ENCODE assay signal across 22 cellular contexts in the genomic region with DNA sequence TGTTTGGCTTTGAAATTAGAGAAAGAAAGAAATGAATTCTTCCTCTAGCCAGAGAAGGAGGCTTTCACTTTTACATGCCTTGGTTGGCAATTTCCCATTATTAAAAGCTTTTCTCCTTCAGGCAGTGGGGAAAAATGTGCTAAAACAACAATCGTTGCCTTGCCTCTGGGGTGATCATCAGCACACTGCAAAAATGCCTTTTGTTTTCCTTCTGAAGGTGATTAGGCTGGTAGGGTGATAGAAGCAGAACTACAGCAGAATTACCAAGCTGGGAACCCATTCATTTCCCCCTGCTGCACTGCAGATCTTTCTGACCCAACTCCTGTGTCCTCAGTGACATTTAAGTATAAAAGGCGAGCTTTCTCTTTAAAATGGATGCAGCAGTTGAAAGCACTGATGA. TPM values are rescaled to one million over a fixed set of nuclear protein-coding genes. Genes with fewer than 3 reads are reported as not detected.
DNase-seq lines count a peak whose midpoint lies in the region; ATAC-seq, FAIRE-seq and TF ChIP-seq lines count a peak whose summit lies in the region.
"Had no signal": no experiment of that assay in that cellular context is flagged by ENCODE, and none has a peak within 500 bp of the region (broad histone marks: within the 10 kb centered on the region; RNA-seq: fewer than 3 reads in every experiment).

No MANE protein-coding gene starts in this region.

- H3K4me2 ChIP-seq in endothelial cell of umbilical vein (ENCODE audit: insufficient read depth, low read length) = no peak overlapping the region

- ATAC-seq in WTC11 = peak; percentile 75
- ATAC-seq in HG02642 (IDR thresholded peaks at IDR 0.05; ENCODE audit: poor library complexity, unreplicated experiment) = no peak
- ATAC-seq in HG03039 (IDR thresholded peaks at IDR 0.05; ENCODE audit: unreplicated experiment) = no peak
- ATAC-seq: activated CD8-positive, alpha-beta memory T cell treated with anti-CD3 and anti-CD28 coated beads, Interleukin-2, amount 10 ng/mL, durations not matched to agents 7 days and 5 days; PC-3; upper lobe of right lung had no signal

- FAIRE-seq in endothelial cell of umbilical vein (lab: Jason Lieb, UNC) = no peak

- no peak for TF ChIP-seq POLR2A in endothelial cell of umbilical vein (IDR thresholded peaks at IDR 0.05; ENCODE audit: low read depth, low read length)

- BruUV-seq in endothelial cell of umbilical vein (replicated peaks; lab: Mats Ljungman, UMichigan) = no TSS peak

- intact Hi-C loops in endothelial cell of umbilical vein (cut with micrococcal nuclease) = no loop called here

- TF ChIP-seq CTCF in WTC11 (IDR thresholded peaks at IDR 0.05) (no peak), endothelial cell of umbilical vein (IDR thresholded peaks at IDR 0.05; ENCODE audit: extremely low read depth in 1 of 2, insufficient read depth in 1 of 2, low read depth in 1 of 2, low read length in 2 of 2) (no peak), progenitor cell of endocrine pancreas (IDR thresholded peaks at IDR 0.05; ENCODE audit: unreplicated experiment) (no peak), nephron progenitor cell (IDR thresholded peaks at IDR 0.05) (no peak)

- H3K4me3 Mint-ChIP-seq in WTC11 = no peak overlapping the region
- H3K4me3 Mint-ChIP-seq in progenitor cell of endocrine pancreas (ENCODE audit: low read depth) = no peak overlapping the region
- H3K4me3 Mint-ChIP-seq in nephron progenitor cell = no peak overlapping the region
- H3K4me3 Mint-ChIP-seq: activated CD8-positive, alpha-beta memory T cell treated with anti-CD3 and anti-CD28 coated beads, Interleukin-2, amount 10 ng/mL, durations not matched to agents 7 days and 5 days; CD4-positive, alpha-beta memory T cell; H9; neural crest cell had no signal

- H3K27me3 ChIP-seq in endothelial cell of umbilical vein (ENCODE audit: control insufficient read depth in 2 of 2, insufficient read depth in 2 of 2, low read length in 2 of 2) = no peaks in the 10 kb centered on the region
- H3K27me3 ChIP-seq: right atrium auricular region, upper lobe of right lung had no signal

- H3K4me1 ChIP-seq in endothelial cell of umbilical vein (ENCODE audit: control insufficient read depth, extremely low read depth, insufficient read depth, low read length) = no peaks in the 10 kb centered on the region
- H3K4me1 ChIP-seq: right atrium auricular region, upper lobe of right lung had no signal

- H2AFZ ChIP-seq in endothelial cell of umbilical vein (ENCODE audit: low read depth, low read length) = peak overlapping the region; percentile 21

- H3K4me1 Mint-ChIP-seq in WTC11 (peaks cover 25% of the 10 kb centered on the region), progenitor cell of endocrine pancreas (ENCODE audit: low read depth) (peaks cover 35% of the 10 kb centered on the region), nephron progenitor cell (peaks cover 14% of the 10 kb centered on the region)
- H3K4me1 Mint-ChIP-seq: activated CD8-positive, alpha-beta memory T cell treated with anti-CD3 and anti-CD28 coated beads, Interleukin-2, amount 10 ng/mL, durations not matched to agents 7 days and 5 days had no signal

- H3K36me3 Mint-ChIP-seq in WTC11 (no peaks in the 10 kb centered on the region), progenitor cell of endocrine pancreas (ENCODE audit: insufficient read depth) (no peaks in the 10 kb centered on the region), nephron progenitor cell (ENCODE audit: low read depth) (no peaks in the 10 kb centered on the region)
- H3K36me3 Mint-ChIP-seq: activated CD8-positive, alpha-beta memory T cell treated with anti-CD3 and anti-CD28 coated beads, Interleukin-2, amount 10 ng/mL, durations not matched to agents 7 days and 5 days had no signal

- no peaks in the 10 kb centered on the region; the same call in 1 of the 2 replicates for H3K27me3 Mint-ChIP-seq in WTC11 (ENCODE audit: low read depth)
- no peaks in the 10 kb centered on the region for H3K27me3 Mint-ChIP-seq in progenitor cell of endocrine pancreas
- peaks cover 5% of the 10 kb centered on the region for H3K27me3 Mint-ChIP-seq in nephron progenitor cell (ENCODE audit: low read depth, poor library complexity)
- H3K27me3 Mint-ChIP-seq: activated CD8-positive, alpha-beta memory T cell treated with anti-CD3 and anti-CD28 coated beads, Interleukin-2, amount 10 ng/mL, durations not matched to agents 7 days and 5 days; CD4-positive, alpha-beta memory T cell had no signal

- no peaks in the 10 kb centered on the region for H3K9me1 ChIP-seq in endothelial cell of umbilical vein (replicated peaks; ENCODE audit: control insufficient read depth, extremely low read depth, insufficient read depth, low read length)

- H3K36me3 ChIP-seq in endothelial cell of umbilical vein (ENCODE audit: control insufficient read depth in 2 of 2, extremely low read depth in 1 of 2, insufficient read depth in 2 of 2, low read length in 2 of 2) = no peaks in the 10 kb centered on the region
- H3K36me3 ChIP-seq: right atrium auricular region, upper lobe of right lung had no signal

- POLR2A ChIA-PET in WTC11 (lab: Charles Lee) = no interaction called here
- POLR2A ChIA-PET in endothelial cell of umbilical vein (lab: Charles Lee) = no interaction called here

- H3K27ac Mint-ChIP-seq in WTC11 = no peak overlapping the region
- H3K27ac Mint-ChIP-seq in progenitor cell of endocrine pancreas = peak overlapping the region; percentile 45
- H3K27ac Mint-ChIP-seq in nephron progenitor cell = no peak overlapping the region
- H3K27ac Mint-ChIP-seq: activated CD8-positive, alpha-beta memory T cell treated with anti-CD3 and anti-CD28 coated beads, Interleukin-2, amount 10 ng/mL, durations not matched to agents 7 days and 5 days; CD4-positive, alpha-beta memory T cell; H9 had no signal

- peak; percentile 62 for DNase-seq in EH (ENCODE audit: low read depth)
- no peak for DNase-seq in WTC11 (ENCODE audit: low spot score)
- no peak for DNase-seq in endothelial cell of umbilical vein (ENCODE audit: low read depth, low spot score)
- DNase-seq in progenitor cell of endocrine pancreas (ENCODE audit: low spot score, unreplicated experiment) = no peak
- no peak for DNase-seq in nephron progenitor cell
- no peak for DNase-seq in superior temporal gyrus (ENCODE audit: extremely low spot score)
- DNase-seq: activated CD4-positive, alpha-beta T cell treated with anti-CD3 and anti-CD28 coated beads for 1 hour; activated CD8-positive, alpha-beta memory T cell treated with anti-CD3 and anti-CD28 coated beads, Interleukin-2, amount 10 ng/mL, durations not matched to agents 7 days and 5 days; activated effector memory CD4-positive, alpha-beta T cell treated with Interleukin-2 at 50 U/mL for 16 hours; CD4-positive, alpha-beta memory T cell; foreskin melanocyte; H9; NCI-H1048; NCI-H524 treated with DMSO at 0.1 percent for 48 hours; PC-3; stimulated activated naive CD4-positive, alpha-beta T cell; T-helper 9 cell; upper lobe of right lung had no signal

- no peak overlapping the region for H3K27ac ChIP-seq in endothelial cell of umbilical vein (ENCODE audit: insufficient read depth, low read depth, low read length)
- H3K27ac ChIP-seq: right atrium auricular region, upper lobe of right lung had no signal

- H3K79me2 ChIP-seq in endothelial cell of umbilical vein (ENCODE audit: control insufficient read depth, insufficient read depth, low read length) = no peaks in the 10 kb centered on the region

- H3K9me3 Mint-ChIP-seq in WTC11 (no peaks in the 10 kb centered on the region), progenitor cell of endocrine pancreas (ENCODE audit: low read depth) (no peaks in the 10 kb centered on the region), nephron progenitor cell (no peaks in the 10 kb centered on the region)
- H3K9me3 Mint-ChIP-seq: CD4-positive, alpha-beta memory T cell; H9; neural crest cell had no signal

- CTCF ChIA-PET in WTC11 (lab: Charles Lee) (interaction anchor here (1.2 kb wide), 1 partner anchor 252 kb away, joined by 3 read pairs; no protein-coding TSS in a partner anchor), endothelial cell of umbilical vein (lab: Charles Lee) (interaction anchor here (1.3 kb wide), 1 partner anchor 159 kb away, joined by 3 read pairs; no protein-coding TSS in a partner anchor)

- no peak overlapping the region for H3K4me3 ChIP-seq in endothelial cell of umbilical vein (replicated peaks in 1 of 3; ENCODE audit: insufficient read depth in 1 of 3, low read depth in 1 of 3, low read length in 3 of 3)
- H3K4me3 ChIP-seq: right atrium auricular region, upper lobe of right lung had no signal

- H3K9me3 ChIP-seq in endothelial cell of umbilical vein (replicated peaks; ENCODE audit: control insufficient read depth, insufficient read depth, low read length) = no peaks in the 10 kb centered on the region
- H3K9me3 ChIP-seq: right atrium auricular region, upper lobe of right lung had no signal

- H4K20me1 ChIP-seq in endothelial cell of umbilical vein (replicated peaks; ENCODE audit: control insufficient read depth, extremely low read depth, insufficient read depth, low read length) = no peaks in the 10 kb centered on the region

- dilution Hi-C loops in endothelial cell of umbilical vein (cut with MboI; ENCODE audit: extremely low pct_ligation_motif_present, low sequenced_read_pairs) = no loop called here

- H3K9ac ChIP-seq in endothelial cell of umbilical vein (replicated peaks; ENCODE audit: extremely low read depth, insufficient read depth, low read length) = no peak overlapping the region

TF ChIP-seq in WTC11, 78 proteins besides CTCF, POLR2A, EP300 and RAD21 (continues in another document):
- TF ChIP-seq SMAD4 (CRISPR knock-in tag; IDR thresholded peaks at IDR 0.05) (no peak), NR2C2 (CRISPR knock-in tag; IDR thresholded peaks at IDR 0.05) (no peak), MXD4 (CRISPR knock-in tag; IDR thresholded peaks at IDR 0.05; ENCODE audit: borderline replicate concordance) (no peak)

TF ChIP-seq in endothelial cell of umbilical vein, 7 proteins besides CTCF, POLR2A, EP300 and RAD21 (continues in another document):
- TF ChIP-seq, protein P1, sequence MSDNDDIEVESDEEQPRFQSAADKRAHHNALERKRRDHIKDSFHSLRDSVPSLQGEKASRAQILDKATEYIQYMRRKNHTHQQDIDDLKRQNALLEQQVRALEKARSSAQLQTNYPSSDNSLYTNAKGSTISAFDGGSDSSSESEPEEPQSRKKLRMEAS (IDR thresholded peaks at IDR 0.05; ENCODE audit: insufficient read depth, insufficient read length) = no peak
- TF ChIP-seq FOS (IDR thresholded peaks at IDR 0.05; ENCODE audit: borderline replicate concordance, insufficient read depth, low read length) = no peak

RNA-seq across cellular contexts. Expression of gene ANK3, which starts 22.2 kb away (rescaled TPM):
- 69.0 to 69.6 TPM (median 69.3 TPM) in 3 replicates for total RNA-seq in WTC11 (2021)
- total RNA-seq in endothelial cell of umbilical vein = 5.4 and 8.5 TPM in 2 replicates
- polyA plus RNA-seq in endothelial cell of umbilical vein = 0.67 and 0.88 TPM in 2 replicates
- polyA plus RNA-seq in endothelial cell of umbilical vein (2011; cell fraction: cytosol; rRNA removed) = 2.3 TPM in 2 replicates
- polyA plus RNA-seq in endothelial cell of umbilical vein (2011; cell fraction: nucleus; rRNA removed) = 4.2 and 5.1 TPM in 2 replicates
- polyA plus RNA-seq in endothelial cell of umbilical vein (2012) = 4.6 and 5.7 TPM in 2 replicates
- polyA minus RNA-seq in endothelial cell of umbilical vein = 6.1 and 11.5 TPM in 2 replicates
- 5.5 TPM for polyA minus RNA-seq in endothelial cell of umbilical vein (2011; cell fraction: cytosol; rRNA and poly(A)+ RNA removed)
- 11.9 and 19.9 TPM in 2 replicates for polyA minus RNA-seq in endothelial cell of umbilical vein (2011; cell fraction: nucleus; rRNA and poly(A)+ RNA removed)
- total RNA-seq in progenitor cell of endocrine pancreas = 87.6 and 90.1 TPM in 2 replicates
